ENCODE assay signal across 19 cellular contexts in genomic region chr15:97030251-97030650, GRCh38.
DNase-seq lines count a peak whose midpoint lies in the region; ATAC-seq and TF ChIP-seq lines count a peak whose summit lies in the region.
"Had no signal": no experiment of that assay in that cellular context is flagged by ENCODE, and none has a peak within 500 bp of the region (broad histone marks: within the 10 kb centered on the region; RNA-seq: fewer than 3 reads in every experiment).

No MANE protein-coding gene starts in this region.

- no TSS peak for BruUV-seq in PC-3 (replicated peaks; lab: Mats Ljungman, UMichigan)

- no peak for ATAC-seq in GM23338
- ATAC-seq in PC-3, result no peak
- ATAC-seq in naive thymus-derived CD4-positive, alpha-beta T cell, result no peak
- ATAC-seq: A549; CD8-positive, alpha-beta T cell; GM12878; K562 had no signal

- POLR2A ChIA-PET in PC-3 (lab: Charles Lee; ENCODE audit: unreplicated experiment), result no interaction called here
- POLR2A ChIA-PET in naive thymus-derived CD4-positive, alpha-beta T cell (lab: Charles Lee), result no interaction called here

- H3K79me2 ChIP-seq in GM23338 (replicated peaks; ENCODE audit: insufficient read depth) (no peaks in the 10 kb centered on the region), PC-3 (ENCODE audit: low read length) (no peaks in the 10 kb centered on the region)

- H3K27me3 Mint-ChIP-seq in GM23338 (ENCODE audit: insufficient read depth, low read depth, poor library complexity) (peaks cover 1% of the 10 kb centered on the region), endodermal cell (ENCODE audit: insufficient read depth) (no peaks in the 10 kb centered on the region)
- H3K27me3 Mint-ChIP-seq in naive thymus-derived CD4-positive, alpha-beta T cell, result peaks cover 0 to 7% (median 0%) of the 10 kb centered on the region in 5 donors

- H3K4me3 Mint-ChIP-seq in GM23338, result no peak overlapping the region
- H3K4me3 Mint-ChIP-seq in endodermal cell, result no peak overlapping the region
- H3K4me3 Mint-ChIP-seq in naive thymus-derived CD4-positive, alpha-beta T cell, result no peak overlapping the region
- H3K4me3 Mint-ChIP-seq: CD14-positive monocyte; CD8-positive, alpha-beta T cell; HFFc6 had no signal

- no peaks in the 10 kb centered on the region for H3K27me3 ChIP-seq in GM23338 (ENCODE audit: insufficient read depth)
- H3K27me3 ChIP-seq in PC-3 (ENCODE audit: low read length), result no peaks in the 10 kb centered on the region
- H3K27me3 ChIP-seq in endodermal cell (ENCODE audit: control insufficient read depth, insufficient read depth, low read length, poor library complexity, severe bottlenecking), result no peaks in the 10 kb centered on the region
- H3K27me3 ChIP-seq in suprapubic skin, result no peaks in the 10 kb centered on the region
- no peaks in the 10 kb centered on the region for H3K27me3 ChIP-seq in naive thymus-derived CD4-positive, alpha-beta T cell (ENCODE audit: control insufficient read depth in 2 of 2, insufficient read depth in 2 of 2, low read length in 2 of 2)
- H3K27me3 ChIP-seq: BE2C had no signal

- H3K4me2 ChIP-seq in GM23338 (no peak overlapping the region), PC-3 (ENCODE audit: low read length) (no peak overlapping the region)
- H3K4me2 ChIP-seq: A549 had no signal

- H3K4me1 ChIP-seq in GM23338 (ENCODE audit: insufficient read depth), result no peaks in the 10 kb centered on the region
- no peaks in the 10 kb centered on the region for H3K4me1 ChIP-seq in PC-3 (ENCODE audit: insufficient read depth, low read length)
- H3K4me1 ChIP-seq in endodermal cell (ENCODE audit: control insufficient read depth, insufficient read depth, low read length), result no peaks in the 10 kb centered on the region
- no peaks in the 10 kb centered on the region for H3K4me1 ChIP-seq in suprapubic skin
- no peaks in the 10 kb centered on the region for H3K4me1 ChIP-seq in naive thymus-derived CD4-positive, alpha-beta T cell (ENCODE audit: control insufficient read depth in 2 of 2, insufficient read depth in 2 of 2, low read length in 2 of 2)
- H3K4me1 ChIP-seq: A549, BE2C had no signal

- H3K36me3 Mint-ChIP-seq in GM23338 (ENCODE audit: low read depth) (peaks cover 2% of the 10 kb centered on the region; the same call in 2 of the 3 replicates), endodermal cell (ENCODE audit: low read depth) (no peaks in the 10 kb centered on the region)
- peaks cover 0 to 4% (median 0%) of the 10 kb centered on the region in 5 donors for H3K36me3 Mint-ChIP-seq in naive thymus-derived CD4-positive, alpha-beta T cell
- H3K36me3 Mint-ChIP-seq: CD14-positive monocyte; CD8-positive, alpha-beta T cell had no signal

- no peaks in the 10 kb centered on the region for H3K9me3 ChIP-seq in PC-3 (ENCODE audit: low read length)
- no peaks in the 10 kb centered on the region for H3K9me3 ChIP-seq in endodermal cell (ENCODE audit: control insufficient read depth, low read length)
- peaks cover 9% of the 10 kb centered on the region for H3K9me3 ChIP-seq in suprapubic skin
- H3K9me3 ChIP-seq in naive thymus-derived CD4-positive, alpha-beta T cell (ENCODE audit: control insufficient read depth in 2 of 3, low read length in 3 of 3), result peaks cover 0 to 5% (median 0%) of the 10 kb centered on the region in 3 experiments
- H3K9me3 ChIP-seq: BE2C had no signal

- TF ChIP-seq EP300 in suprapubic skin (IDR thresholded peaks at IDR 0.05), result no peak

- CTCF ChIA-PET in PC-3 (lab: Charles Lee), result no interaction called here
- CTCF ChIA-PET in naive thymus-derived CD4-positive, alpha-beta T cell (lab: Charles Lee), result no interaction called here

- no peaks in the 10 kb centered on the region for H3K9me2 ChIP-seq in GM23338 (ENCODE audit: insufficient read depth)
- H3K9me2 ChIP-seq in PC-3 (replicated peaks; ENCODE audit: low read length), result no peaks in the 10 kb centered on the region

- no peak for TF ChIP-seq POLR2A in suprapubic skin (IDR thresholded peaks at IDR 0.05)

- 90 to 91% methylated on average over 1 to 2 of the region's 2 CpGs for WGBS in endodermal cell (ENCODE audit: insufficient coverage in 1 of 2, insufficient read length in 1 of 2), 2 experiments
- WGBS in suprapubic skin, result 86% methylated on average over 2 of the region's 2 CpGs

- H2AFZ ChIP-seq in GM23338, result no peak overlapping the region
- H2AFZ ChIP-seq in PC-3 (ENCODE audit: low read length), result no peak overlapping the region
- H2AFZ ChIP-seq: GM23248 had no signal

- no peaks in the 10 kb centered on the region for H3K4me1 Mint-ChIP-seq in GM23338
- H3K4me1 Mint-ChIP-seq in endodermal cell, result no peaks in the 10 kb centered on the region
- no peaks in the 10 kb centered on the region for H3K4me1 Mint-ChIP-seq in naive thymus-derived CD4-positive, alpha-beta T cell
- H3K4me1 Mint-ChIP-seq: CD14-positive monocyte had no signal

- H3K9ac ChIP-seq in PC-3 (ENCODE audit: low read length) (no peak overlapping the region), endodermal cell (ENCODE audit: extremely low read depth, low read length, poor library complexity, severe bottlenecking) (no peak overlapping the region)
- H3K9ac ChIP-seq: GM23248 had no signal

- H3K27ac Mint-ChIP-seq in GM23338 (no peak overlapping the region), endodermal cell (no peak overlapping the region)
- H3K27ac Mint-ChIP-seq in naive thymus-derived CD4-positive, alpha-beta T cell, result no peak overlapping the region
- H3K27ac Mint-ChIP-seq: CD14-positive monocyte; CD8-positive, alpha-beta T cell; HFFc6 had no signal

- H3K27ac ChIP-seq in C4-2B, result no peak overlapping the region
- no peak overlapping the region for H3K27ac ChIP-seq in GM23338 (ENCODE audit: low read depth)
- no peak overlapping the region for H3K27ac ChIP-seq in PC-3 (ENCODE audit: low read length)
- no peak overlapping the region for H3K27ac ChIP-seq in endodermal cell (ENCODE audit: low read depth, low read length)
- H3K27ac ChIP-seq in suprapubic skin, result no peak overlapping the region
- H3K27ac ChIP-seq in naive thymus-derived CD4-positive, alpha-beta T cell (ENCODE audit: low read depth, low read length), result no peak overlapping the region
- H3K27ac ChIP-seq: A549, GM23248, HL-60 had no signal

- TF ChIP-seq CTCF in C4-2B (conservative IDR thresholded peaks at IDR 0.05), result peak; percentile 36
- peak; percentile 49 to 52 for TF ChIP-seq CTCF in GM23338 (conservative IDR thresholded peaks at IDR 0.05; ENCODE audit: low read depth in 2 of 2)
- TF ChIP-seq CTCF in PC-3 (conservative IDR thresholded peaks at IDR 0.05; ENCODE audit: low read depth, low read length), result peak; percentile 34; the same call in 1 of the 2 replicates
- TF ChIP-seq CTCF in endodermal cell (conservative IDR thresholded peaks at IDR 0.05), result peak; percentile 60
- no peak for TF ChIP-seq CTCF in suprapubic skin (IDR thresholded peaks at IDR 0.05)

- H4K20me1 ChIP-seq in GM23338 (replicated peaks; ENCODE audit: insufficient read depth) (no peaks in the 10 kb centered on the region), PC-3 (ENCODE audit: low read length) (no peaks in the 10 kb centered on the region)

- DNase-seq in GM23338 (ENCODE audit: low spot score) (peak; percentile 34), PC-3 (peak; percentile 20), endodermal cell (no peak), suprapubic skin (ENCODE audit: low spot score in 2 of 2) (no peak), NCI-H345 (lab: John Stamatoyannopoulos, UW) (no peak)
- no peak for DNase-seq in naive thymus-derived CD4-positive, alpha-beta T cell
- DNase-seq: BE2C; CD8-positive, alpha-beta T cell; COR-L47; DMS153; GM23248; HCEC 1CT; HFFc6 had no signal

- intact Hi-C loops in PC-3 (cut with micrococcal nuclease), result no loop called here
- intact Hi-C loops in naive thymus-derived CD4-positive, alpha-beta T cell (cut with micrococcal nuclease), result no loop called here

- H3K36me3 ChIP-seq in GM23338 (ENCODE audit: insufficient read depth) (no peaks in the 10 kb centered on the region), PC-3 (ENCODE audit: low read depth, low read length) (no peaks in the 10 kb centered on the region), endodermal cell (ENCODE audit: control insufficient read depth, insufficient read depth, low read length) (no peaks in the 10 kb centered on the region), suprapubic skin (no peaks in the 10 kb centered on the region)
- H3K36me3 ChIP-seq in naive thymus-derived CD4-positive, alpha-beta T cell (ENCODE audit: control insufficient read depth in 2 of 3, insufficient read depth in 3 of 3, low read length in 3 of 3), result no peaks in the 10 kb centered on the region
- H3K36me3 ChIP-seq: BE2C had no signal

- H3K4me3 ChIP-seq in GM23338, result no peak overlapping the region
- no peak overlapping the region for H3K4me3 ChIP-seq in PC-3 (ENCODE audit: low read length)
- no peak overlapping the region for H3K4me3 ChIP-seq in endodermal cell (ENCODE audit: low read length)
- H3K4me3 ChIP-seq in suprapubic skin, result no peak overlapping the region
- no peak overlapping the region for H3K4me3 ChIP-seq in naive thymus-derived CD4-positive, alpha-beta T cell (ENCODE audit: low read length)
- H3K4me3 ChIP-seq: A549, GM12878, GM23248, K562 had no signal

- no peaks in the 10 kb centered on the region for H3F3A ChIP-seq in GM23338 (replicated peaks; ENCODE audit: low read depth)
- no peaks in the 10 kb centered on the region for H3F3A ChIP-seq in PC-3 (ENCODE audit: low read length, unreplicated experiment)

- H3K9me3 Mint-ChIP-seq in GM23338, result no peaks in the 10 kb centered on the region
- peaks cover 10% of the 10 kb centered on the region for H3K9me3 Mint-ChIP-seq in endodermal cell
- peaks cover 0 to 41% (median 11%) of the 10 kb centered on the region in 11 donors for H3K9me3 Mint-ChIP-seq in naive thymus-derived CD4-positive, alpha-beta T cell

TF ChIP-seq in GM23338, 12 proteins besides CTCF, POLR2A, EP300 and RAD21 (continues in another document):
- no peak for TF ChIP-seq POLR2AphosphoS5 (IDR thresholded peaks at IDR 0.05; ENCODE audit: low read depth)

Comparison
In these comparisons a context has a peak if more than half of its experiments do, and no peak if none do; other contexts are left out.
1. CTCF ChIP-seq: peak in C4-2B (single experiment), GM23338 (2 of 2), PC-3 (single experiment) and endodermal cell (single experiment); none in suprapubic skin (0 of 2).
2. DNase-seq: peak in GM23338 (single experiment) and PC-3 (single experiment); none in endodermal cell (single experiment), suprapubic skin (0 of 2), NCI-H345 (single experiment) and naive thymus-derived CD4-positive, alpha-beta T cell (0 of 9).